In genomic region chr9:106800691-106801090, GRCh38 we compare ENCODE assay signal across 16 cellular contexts.
DNase-seq lines count a peak whose midpoint lies in the region; ATAC-seq and TF ChIP-seq lines count a peak whose summit lies in the region.
"Had no signal": no experiment of that assay in that cellular context is flagged by ENCODE, and none has a peak within 500 bp of the region (broad histone marks: within the 10 kb centered on the region; RNA-seq: fewer than 3 reads in every experiment).

No MANE protein-coding gene starts in this region.

- no peaks in the 10 kb centered on the region for H3K9me3 ChIP-seq in esophagus squamous epithelium

- TF ChIP-seq CTCF in AG10803 (conservative IDR thresholded peaks at IDR 0.05; ENCODE audit: low read length): no peak
- no peak for TF ChIP-seq CTCF in esophagus squamous epithelium (IDR thresholded peaks at IDR 0.05)

- H3K27me3 ChIP-seq in esophagus squamous epithelium: no peaks in the 10 kb centered on the region

- H3K4me1 ChIP-seq in esophagus squamous epithelium: no peaks in the 10 kb centered on the region

- ATAC-seq in HG03280 (IDR thresholded peaks at IDR 0.05; ENCODE audit: unreplicated experiment) (no peak), left colon (no peak)
- ATAC-seq: GM12878, K562 had no signal

- H3K27ac ChIP-seq in esophagus squamous epithelium: no peak overlapping the region
- H3K27ac ChIP-seq: C4-2B had no signal

- H3K4me3 ChIP-seq in AG10803 (ENCODE audit: low read length) (no peak overlapping the region), esophagus squamous epithelium (no peak overlapping the region)
- H3K4me3 ChIP-seq: GM12878, K562 had no signal

- intact Hi-C loops in esophagus squamous epithelium (cut with DNase I): no loop called here
- intact Hi-C loops in left colon (cut with DNase I, micrococcal nuclease): no loop called here

- WGBS in esophagus squamous epithelium, 2 donors: 82 to 88% methylated on average over 3 to 5 of the region's 5 CpGs

- no peaks in the 10 kb centered on the region for H3K36me3 ChIP-seq in esophagus squamous epithelium

- no peak for TF ChIP-seq POLR2A in esophagus squamous epithelium (IDR thresholded peaks at IDR 0.05)

- DNase-seq in AG10803 (ENCODE audit: low read depth) (peak; percentile 8), LHCN-M2 (ENCODE audit: low read depth) (peak; percentile 26), brain pericyte (ENCODE audit: low read depth, low spot score) (peak; percentile 21), hepatic stellate cell (ENCODE audit: low spot score) (peak; percentile 17), SW480 (ENCODE audit: low spot score) (no peak), esophagus squamous epithelium (lab: John Stamatoyannopoulos, UW) (no peak), left colon (no peak)
- DNase-seq: 8988T, Caco-2, NCI-H1105, NCI-H187, NCI-H774 had no signal

Comparison
In these comparisons a context has a peak if more than half of its experiments do, and no peak if none do; other contexts are left out.
1. DNase-seq: peak in AG10803 (single experiment), LHCN-M2 (single experiment), brain pericyte (single experiment) and hepatic stellate cell (single experiment); none in SW480 (single experiment), esophagus squamous epithelium (single experiment) and left colon (0 of 2).